8 cellular contexts compared by ENCODE assay signal in the genomic region with DNA sequence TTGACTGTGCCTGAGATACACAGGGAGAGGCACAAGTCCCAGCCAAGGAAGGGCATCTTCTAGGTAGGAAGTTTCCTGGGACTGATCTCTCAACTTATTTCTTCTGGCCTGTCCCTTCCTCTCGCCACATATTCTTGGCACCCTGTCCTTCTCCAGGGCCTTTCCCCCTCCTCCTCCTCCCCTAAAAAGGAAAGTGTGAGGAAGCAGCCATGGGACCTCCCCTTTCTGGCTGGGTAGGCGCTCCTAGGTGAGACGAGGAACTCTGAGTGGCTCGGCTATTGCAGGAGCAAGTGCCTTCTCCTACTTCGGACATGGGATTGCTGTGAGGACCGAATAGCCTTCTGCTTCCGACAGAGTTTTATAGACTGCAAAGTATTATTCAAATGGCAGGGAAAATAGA. TPM values are rescaled to one million over a fixed set of nuclear protein-coding genes. Genes with fewer than 3 reads are reported as not detected.
DNase-seq lines count a peak whose midpoint lies in the region; ATAC-seq and TF ChIP-seq lines count a peak whose summit lies in the region.

No MANE protein-coding gene starts in this region.

- BruUV-seq in mammary epithelial cell (replicated peaks; lab: Mats Ljungman, UMichigan), result no TSS peak

- H3K4me1 Mint-ChIP-seq in CD4-positive, CD25-positive, alpha-beta regulatory T cell, result peaks cover 0 to 20% (median 7%) of the 10 kb centered on the region in 4 donors
- H3K4me1 Mint-ChIP-seq in naive B cell, result peaks cover 0 to 20% (median 14%) of the 10 kb centered on the region in 3 donors
- no peaks in the 10 kb centered on the region for H3K4me1 Mint-ChIP-seq in stimulated activated naive CD8-positive, alpha-beta T cell treated with anti-CD3 and anti-CD28 coated beads, Interleukin-15, amount 100 ng/mL, for 72 hours

- H2AFZ ChIP-seq in mammary epithelial cell (ENCODE audit: low read depth, low read length), result peak overlapping the region; percentile 77

- no peak for TF ChIP-seq CTCF in mammary epithelial cell (conservative IDR thresholded peaks at IDR 0.05 in 1 of 2, IDR thresholded peaks at IDR 0.05 in 1 of 2; ENCODE audit: extremely low read depth in 1 of 2, insufficient read depth in 1 of 2, low read depth in 1 of 2, low read length in 2 of 2)

- H3K9me3 ChIP-seq in CD4-positive, CD25-positive, alpha-beta regulatory T cell (ENCODE audit: control insufficient read depth in 2 of 2, low read length in 2 of 2), result no peaks in the 10 kb centered on the region
- no peaks in the 10 kb centered on the region for H3K9me3 ChIP-seq in mammary epithelial cell (replicated peaks; ENCODE audit: insufficient read depth, low read length)

- H3K9me3 Mint-ChIP-seq in CD4-positive, CD25-positive, alpha-beta regulatory T cell, result peaks cover 0 to 3% (median 0%) of the 10 kb centered on the region in 7 donors
- H3K9me3 Mint-ChIP-seq in naive B cell, result no peaks in the 10 kb centered on the region
- H3K9me3 Mint-ChIP-seq in stimulated activated naive CD8-positive, alpha-beta T cell treated with anti-CD3 and anti-CD28 coated beads, Interleukin-15, amount 100 ng/mL, for 72 hours, result peaks cover 6 to 12% of the 10 kb centered on the region in 2 donors

- peak overlapping the region; percentile 38 for H3K4me3 ChIP-seq in CD4-positive, CD25-positive, alpha-beta regulatory T cell (ENCODE audit: low read depth, low read length)
- H3K4me3 ChIP-seq in mammary epithelial cell (replicated peaks in 1 of 3; ENCODE audit: insufficient read depth in 1 of 3, low read depth in 2 of 3, low read length in 3 of 3), result no peak overlapping the region

- no peaks in the 10 kb centered on the region for H3K27me3 Mint-ChIP-seq in CD4-positive, CD25-positive, alpha-beta regulatory T cell
- H3K27me3 Mint-ChIP-seq in naive B cell, result peaks cover 0 to 10% (median 0%) of the 10 kb centered on the region in 3 donors
- H3K27me3 Mint-ChIP-seq in stimulated activated naive CD8-positive, alpha-beta T cell treated with anti-CD3 and anti-CD28 coated beads, Interleukin-15, amount 100 ng/mL, for 72 hours, result no peaks in the 10 kb centered on the region

- H3K27me3 ChIP-seq in CD4-positive, CD25-positive, alpha-beta regulatory T cell (ENCODE audit: control insufficient read depth, insufficient read depth, low read length), result no peaks in the 10 kb centered on the region
- H3K27me3 ChIP-seq in mammary epithelial cell (ENCODE audit: insufficient read depth, low read length), result no peaks in the 10 kb centered on the region

- H3K4me2 ChIP-seq in mammary epithelial cell (ENCODE audit: insufficient read depth, low read depth, low read length), result no peak overlapping the region

- no peak overlapping the region for H3K27ac ChIP-seq in CD4-positive, CD25-positive, alpha-beta regulatory T cell (ENCODE audit: insufficient read depth, low read length, poor library complexity, severe bottlenecking)
- no peak overlapping the region for H3K27ac ChIP-seq in mammary epithelial cell (ENCODE audit: insufficient read depth, low read depth, low read length)

- H3K79me2 ChIP-seq in mammary epithelial cell (ENCODE audit: insufficient read depth, low read length), result no peaks in the 10 kb centered on the region

- H3K27ac Mint-ChIP-seq in CD4-positive, CD25-positive, alpha-beta regulatory T cell, result peak overlapping the region; percentile 23 to 62 (median 33)
- peak overlapping the region in 3 of 6 donors; percentile 19 to 86 (median 42) for H3K27ac Mint-ChIP-seq in naive B cell
- H3K27ac Mint-ChIP-seq in stimulated activated naive CD8-positive, alpha-beta T cell treated with anti-CD3 and anti-CD28 coated beads, Interleukin-15, amount 100 ng/mL, for 72 hours, result no peak overlapping the region

- 100% methylated on average over 4 of the region's 7 CpGs for WGBS in mammary epithelial cell (ENCODE audit: low coverage, missing lambda C conversion rate)

- peaks cover 11% of the 10 kb centered on the region for H3K4me1 ChIP-seq in CD4-positive, CD25-positive, alpha-beta regulatory T cell (ENCODE audit: control insufficient read depth, insufficient read depth, low read length, poor library complexity, severe bottlenecking)
- peaks cover 19% of the 10 kb centered on the region for H3K4me1 ChIP-seq in mammary epithelial cell (ENCODE audit: insufficient read depth, low read length)

- no peaks in the 10 kb centered on the region for H3K36me3 Mint-ChIP-seq in CD4-positive, CD25-positive, alpha-beta regulatory T cell
- no peaks in the 10 kb centered on the region for H3K36me3 Mint-ChIP-seq in naive B cell

- intact Hi-C loops in mammary epithelial cell (cut with micrococcal nuclease), result loop anchor here (1.0 to 5.0 kb wide), 6 partner anchors 42 to 515 kb away; a partner anchor contains a TSS

- H3K4me3 Mint-ChIP-seq in CD4-positive, CD25-positive, alpha-beta regulatory T cell, result peak overlapping the region in 1 of 4 donors; percentile 62
- H3K4me3 Mint-ChIP-seq in naive B cell, result peak overlapping the region in 5 of 8 donors; percentile 17 to 72 (median 64)
- H3K4me3 Mint-ChIP-seq in stimulated activated naive CD8-positive, alpha-beta T cell treated with anti-CD3 and anti-CD28 coated beads, Interleukin-15, amount 100 ng/mL, for 72 hours, result no peak overlapping the region

- dilution Hi-C loops in mammary epithelial cell (cut with HindIII; ENCODE audit: low sequenced_read_pairs), result no loop called here

- CTCF ChIA-PET in mammary epithelial cell (lab: Charles Lee; ENCODE audit: low non-redundant PET), result interaction anchor here (0.6 to 1.3 kb wide), 8 partner anchors 14 to 545 kb away, joined by 3 to 13 read pairs (median 4); no protein-coding TSS in a partner anchor

- no peaks in the 10 kb centered on the region for H4K20me1 ChIP-seq in mammary epithelial cell (ENCODE audit: insufficient read depth, low read length)

- in situ Hi-C loops in mammary epithelial cell (cut with MboI; ENCODE audit: low sequenced_read_pairs in 2 of 2), result loop anchor here in 1 of 2 donors (10.0 kb wide), 1 partner anchor 438 kb away; no protein-coding TSS in a partner anchor

- H3K36me3 ChIP-seq in CD4-positive, CD25-positive, alpha-beta regulatory T cell (ENCODE audit: control insufficient read depth, insufficient read depth, low read length), result no peaks in the 10 kb centered on the region
- no peaks in the 10 kb centered on the region for H3K36me3 ChIP-seq in mammary epithelial cell (ENCODE audit: insufficient read depth, low read length)

- H3K9ac ChIP-seq in mammary epithelial cell (ENCODE audit: insufficient read depth, low read length), result no peak overlapping the region

- no peak for DNase-seq in CD4-positive, CD25-positive, alpha-beta regulatory T cell
- DNase-seq in mammary epithelial cell, result no peak
- no peak for DNase-seq in naive B cell
- no peak for DNase-seq in EL
- no peak for DNase-seq in NCI-H146 (lab: John Stamatoyannopoulos, UW)
- no peak for DNase-seq in stimulated activated naive CD8-positive, alpha-beta T cell treated with anti-CD3 and anti-CD28 coated beads, Interleukin-15, amount 100 ng/mL, for 72 hours

- no peak for ATAC-seq in CD4-positive, CD25-positive, alpha-beta regulatory T cell (ENCODE audit: low read depth in 2 of 2)
- ATAC-seq in HG02852 (IDR thresholded peaks at IDR 0.05; ENCODE audit: unreplicated experiment), result peak; percentile 12
- ATAC-seq in naive B cell (ENCODE audit: low read depth in 2 of 2), result no peak
- ATAC-seq in HG03565 (IDR thresholded peaks at IDR 0.05; ENCODE audit: unreplicated experiment), result no peak
- ATAC-seq in stimulated activated naive CD8-positive, alpha-beta T cell treated with anti-CD3 and anti-CD28 coated beads, Interleukin-15, amount 100 ng/mL, for 72 hours, result no peak

RNA-seq across cellular contexts. Expression of a gene that starts 15.5 kb away (rescaled TPM):
- total RNA-seq in CD4-positive, CD25-positive, alpha-beta regulatory T cell, result not detected
- not detected for polyA plus RNA-seq in CD4-positive, CD25-positive, alpha-beta regulatory T cell
- 1 to 10 TPM; 3.7 to 4.8 TPM for total RNA-seq in mammary epithelial cell
- polyA plus RNA-seq in mammary epithelial cell (2.1 TPM), naive B cell (ENCODE audit: low read depth in 6 of 6) (10 to 100 TPM in 2 of 6 donors, 1 to 10 TPM in 4; 2.4 to 23.7 (median 4.0) TPM)
- polyA minus RNA-seq in mammary epithelial cell, result 4.4 TPM

RNA-seq across cellular contexts. Expression of a gene that starts 42.5 kb away (rescaled TPM):
- 0.25 TPM for total RNA-seq in CD4-positive, CD25-positive, alpha-beta regulatory T cell
- polyA plus RNA-seq in CD4-positive, CD25-positive, alpha-beta regulatory T cell, result 1 to 10 TPM in 3 of 4 donors, under 1 TPM in 1; 0.30 to 1.8 (median 1.4) TPM
- 1 to 10 TPM in 1 of 2 donors, under 1 TPM in 1; 0.83 to 1.3 TPM for total RNA-seq in mammary epithelial cell
- polyA plus RNA-seq in mammary epithelial cell, result 1.1 TPM
- 1.5 TPM for polyA minus RNA-seq in mammary epithelial cell
- polyA plus RNA-seq in naive B cell (ENCODE audit: low read depth in 6 of 6), result 10 to 100 TPM in 2 of 6 donors, 1 to 10 TPM in 3, not detected in 1; 3.7 to 37.5 (median 5.5) TPM

RNA-seq across cellular contexts. Expression of a gene that starts 54.1 kb away (rescaled TPM):
- total RNA-seq in CD4-positive, CD25-positive, alpha-beta regulatory T cell, result not detected
- polyA plus RNA-seq in CD4-positive, CD25-positive, alpha-beta regulatory T cell, result not detected
- 1 to 10 TPM in 1 of 2 donors, under 1 TPM in 1; 0.61 to 1.2 TPM for total RNA-seq in mammary epithelial cell
- polyA plus RNA-seq in mammary epithelial cell (1.8 TPM), naive B cell (ENCODE audit: low read depth in 6 of 6) (under 1 TPM in 4 of 6 donors, not detected in 2; 0.19 to 0.91 (median 0.32) TPM)
- polyA minus RNA-seq in mammary epithelial cell, result not detected

Comparison
In these comparisons a context has a peak if more than half of its experiments do, and no peak if none do; other contexts are left out.
1. H3K27ac Mint-ChIP-seq: peak in CD4-positive, CD25-positive, alpha-beta regulatory T cell (3 of 3); none in stimulated activated naive CD8-positive, alpha-beta T cell treated with anti-CD3 and anti-CD28 coated beads, Interleukin-15, amount 100 ng/mL, for 72 hours (0 of 2).
2. H3K4me3 Mint-ChIP-seq: peak in naive B cell (5 of 8); none in stimulated activated naive CD8-positive, alpha-beta T cell treated with anti-CD3 and anti-CD28 coated beads, Interleukin-15, amount 100 ng/mL, for 72 hours (0 of 2).